Comparison of ENCODE assay signal across 15 cellular contexts in the genomic region with DNA sequence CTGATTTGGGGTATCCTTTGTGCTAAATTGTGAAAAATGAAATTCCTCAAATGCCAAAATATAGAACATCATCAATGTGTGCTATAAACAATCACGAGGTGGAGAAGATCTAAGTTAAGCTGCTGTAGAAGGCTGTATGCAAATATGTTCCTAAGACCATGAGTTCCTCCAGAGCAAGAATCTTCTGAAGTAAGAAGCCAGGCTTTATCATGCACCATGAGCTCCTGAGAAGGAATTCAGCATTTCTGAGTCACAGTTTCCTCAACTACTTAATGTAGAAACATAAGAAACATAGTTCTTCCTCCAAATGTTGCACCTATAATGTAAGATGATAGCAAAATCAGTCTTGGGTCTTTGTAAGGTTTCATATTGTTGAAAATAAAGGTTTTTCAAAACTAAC.
"Had no signal": no experiment of that assay in that cellular context is flagged by ENCODE, and none has a peak within 500 bp of the region (broad histone marks: within the 10 kb centered on the region; RNA-seq: fewer than 3 reads in every experiment).

No MANE protein-coding gene starts in this region.

- H3K36me3 ChIP-seq: sigmoid colon, suprapubic skin had no signal

- FAIRE-seq: keratinocyte had no signal

- DNase-seq: activated B cell treated with CpG ODN at 0.5 μM for 24 hours; activated CD4-positive, alpha-beta T cell treated with anti-CD3 and anti-CD28 coated beads, Interleukin-2, amount 10 ng/mL, durations not matched to agents 24 days and 14 days; activated naive CD4-positive, alpha-beta T cell treated with Interleukin-2 at 50 U/mL for 16 hours; activated naive CD8-positive, alpha-beta T cell treated with anti-CD3 and anti-CD28 coated beads, Interleukin-2, amount 50 U/mL, for 24 hours; body of pancreas; endodermal cell; left ventricle myocardium superior; sigmoid colon; stimulated activated CD4-positive, alpha-beta T cell treated with anti-CD3 and anti-CD28 coated beads, Interleukin-2, amount 100 ng/mL, for 48 hours; stimulated activated naive CD4-positive, alpha-beta T cell treated with Interleukin-2 at 50 U/mL for 16 hours; T-helper 1 cell had no signal

- H3K27ac ChIP-seq: body of pancreas, foreskin keratinocyte, sigmoid colon, suprapubic skin had no signal

- H3K27me3 ChIP-seq: body of pancreas, sigmoid colon, suprapubic skin had no signal

- H3K4me3 ChIP-seq: body of pancreas, sigmoid colon, suprapubic skin had no signal

- H3K4me1 ChIP-seq: body of pancreas, foreskin keratinocyte, sigmoid colon, suprapubic skin had no signal

- ATAC-seq: activated naive CD8-positive, alpha-beta T cell treated with anti-CD3 and anti-CD28 coated beads, Interleukin-2, amount 50 U/mL, for 24 hours; body of pancreas; esophagus mucosa; foreskin keratinocyte; left ventricle myocardium superior had no signal

- H3K9me3 ChIP-seq: body of pancreas, sigmoid colon, suprapubic skin had no signal
